Comparison of ENCODE assay signal across 8 cellular contexts in the genomic region with DNA sequence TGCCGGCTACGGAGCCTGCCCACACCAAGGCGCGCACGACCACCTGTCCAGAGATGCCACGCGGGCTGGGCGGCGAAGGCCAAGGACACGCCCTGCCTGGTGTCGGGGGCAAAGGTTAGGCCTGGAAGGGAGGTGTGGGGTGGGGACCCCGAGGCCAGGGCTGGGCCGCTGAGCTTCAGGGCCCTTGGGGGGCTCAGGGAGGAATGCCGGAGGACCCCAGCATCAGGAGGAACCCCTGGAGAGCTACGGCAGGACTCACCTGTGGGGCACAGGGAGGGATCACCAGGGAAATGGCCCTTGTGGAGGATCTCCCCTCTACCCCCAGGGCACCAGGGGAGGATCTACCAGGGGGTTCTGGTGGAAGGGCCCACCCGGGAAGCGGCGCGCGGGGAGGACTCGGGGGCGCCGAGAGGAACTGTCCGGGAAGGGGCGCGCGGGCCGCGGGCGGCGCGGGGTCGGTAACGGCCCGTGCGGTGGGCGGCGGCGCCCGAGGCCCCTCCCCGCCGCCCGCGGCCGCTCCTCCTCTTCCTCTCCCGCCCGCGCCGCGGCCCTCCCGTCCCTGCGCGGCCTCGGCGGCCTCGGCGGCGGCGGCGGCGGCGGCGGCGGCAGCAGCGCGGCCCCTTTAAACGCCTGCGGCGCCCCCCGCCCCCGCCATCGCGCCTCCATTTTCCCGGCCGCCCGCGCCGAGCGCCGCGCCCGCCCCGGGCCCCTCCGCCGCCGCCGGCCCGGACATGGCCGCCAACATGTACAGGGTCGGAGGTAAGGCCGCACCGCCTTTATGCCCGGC. TPM values are rescaled to one million over a fixed set of nuclear protein-coding genes. Genes with fewer than 3 reads are reported as not detected.
DNase-seq lines count a peak whose midpoint lies in the region; ATAC-seq and TF ChIP-seq lines count a peak whose summit lies in the region.

Gene MTA1, plus strand, starts transcription at position 523 of the 787 bp plus-strand sequence. Its CDS starts 209 bp downstream, at position 732.

- ATAC-seq in HG02759 (IDR thresholded peaks at IDR 0.05; ENCODE audit: unreplicated experiment) (peak; percentile 58), GM18873 (IDR thresholded peaks at IDR 0.05; ENCODE audit: low FRiP score, unreplicated experiment) (no peak), GM18861 (IDR thresholded peaks at IDR 0.05; ENCODE audit: unreplicated experiment) (no peak)

- intact Hi-C loops in left ventricle myocardium inferior (cut with micrococcal nuclease): no loop called here

- peak within 1 kb of the TSS; percentile 94 for H3K9ac ChIP-seq in adipocyte (ENCODE audit: low read length)
- H3K9ac ChIP-seq in rectal smooth muscle tissue (ENCODE audit: low read length): peak within 1 kb of the TSS; percentile 83

- H3K4me3 ChIP-seq in adipocyte (ENCODE audit: low read length): peak within 1 kb of the TSS; percentile 91
- H3K4me3 ChIP-seq in left ventricle myocardium inferior: peak within 1 kb of the TSS; percentile 82
- H3K4me3 ChIP-seq in rectal smooth muscle tissue (ENCODE audit: low read length): peak within 1 kb of the TSS; percentile 91

- DNase-seq in GM10266 (ENCODE audit: extremely low spot score) (peak; percentile 95), adipocyte (ENCODE audit: low read depth) (peak; percentile 82), left ventricle myocardium inferior (peak; percentile 56)

- H3K27ac ChIP-seq in left ventricle myocardium inferior (replicated peaks) (peak within 1 kb of the TSS; percentile 87), rectal smooth muscle tissue (ENCODE audit: low read depth, low read length) (peak within 1 kb of the TSS; percentile 79)

- H3K27me3 ChIP-seq in adipocyte (replicated peaks; ENCODE audit: control insufficient read depth, insufficient read depth, low read length) (no peaks in the 10 kb centered on the region), left ventricle myocardium inferior (ENCODE audit: low read depth) (no peaks in the 10 kb centered on the region), rectal smooth muscle tissue (ENCODE audit: control insufficient read depth, insufficient read depth, low read length) (no peaks in the 10 kb centered on the region)

- H3K4me1 ChIP-seq in adipocyte (ENCODE audit: control insufficient read depth, insufficient read depth, low read length): peaks cover 22% of the 10 kb centered on the region
- peaks cover 66% of the 10 kb centered on the region for H3K4me1 ChIP-seq in left ventricle myocardium inferior
- peaks cover 21% of the 10 kb centered on the region for H3K4me1 ChIP-seq in rectal smooth muscle tissue (ENCODE audit: control insufficient read depth, insufficient read depth, low read length)

- TF ChIP-seq CTCF in GM10266 (IDR thresholded peaks at IDR 0.05; ENCODE audit: control insufficient read depth, insufficient read depth, low read depth, missing control alignments) (no peak), left ventricle myocardium inferior (IDR thresholded peaks at IDR 0.05; ENCODE audit: borderline replicate concordance) (no peak)

- no peaks in the 10 kb centered on the region for H3K36me3 ChIP-seq in adipocyte (ENCODE audit: control insufficient read depth, insufficient read depth, low read length, severe bottlenecking)
- no peaks in the 10 kb centered on the region for H3K36me3 ChIP-seq in left ventricle myocardium inferior
- no peaks in the 10 kb centered on the region for H3K36me3 ChIP-seq in rectal smooth muscle tissue (ENCODE audit: control insufficient read depth, insufficient read depth, low read length)

- peak; percentile 56 for TF ChIP-seq POLR2A in Raji (IDR thresholded peaks at IDR 0.05; ENCODE audit: insufficient read depth, low read depth, low read length)

- H3K9me3 ChIP-seq in adipocyte (ENCODE audit: control insufficient read depth, low read length): no peaks in the 10 kb centered on the region
- no peaks in the 10 kb centered on the region for H3K9me3 ChIP-seq in left ventricle myocardium inferior (replicated peaks)

RNA-seq across cellular contexts. Expression of gene MTA1, which starts in this region (rescaled TPM):
- total RNA-seq in left ventricle myocardium inferior: 192 TPM
